26 cellular contexts compared by ENCODE assay signal in genomic region chr18:24535831-24536230, GRCh38.
"Had no signal": no experiment of that assay in that cellular context is flagged by ENCODE, and none has a peak within 500 bp of the region (broad histone marks: within the 10 kb centered on the region; RNA-seq: fewer than 3 reads in every experiment).

No MANE protein-coding gene starts in this region.

- ATAC-seq: activated CD8-positive, alpha-beta T cell treated with anti-CD3 and anti-CD28 coated beads for 36 hours; activated naive CD8-positive, alpha-beta T cell treated with anti-CD3 and anti-CD28 coated beads, Interleukin-2, amount 50 U/mL, for 24 hours; activated T-cell treated with anti-CD3 and anti-CD28 coated beads, Interleukin-2, amount 50 U/mL, for 72 hours; Panc1 had no signal

- H3K27me3 ChIP-seq: brain microvascular endothelial cell, MG63, SJCRH30 had no signal

- H3K27ac Mint-ChIP-seq: activated CD4-positive, alpha-beta T cell treated with anti-CD3 and anti-CD28 coated beads, Interleukin-2, amount 10 ng/mL, durations not matched to agents 24 days and 14 days; activated CD8-positive, alpha-beta T cell treated with anti-CD3 and anti-CD28 coated beads for 36 hours; activated naive CD4-positive, alpha-beta T cell treated with anti-CD3 and anti-CD28 coated beads, Interleukin-2, amount 10 ng/mL, durations not matched to agents 7 days and 5 days; activated naive CD8-positive, alpha-beta T cell; activated naive CD8-positive, alpha-beta T cell treated with anti-CD3 and anti-CD28 coated beads, Interleukin-2, amount 50 U/mL, for 24 hours; activated T-cell treated with anti-CD3 and anti-CD28 coated beads, Interleukin-2, amount 50 U/mL, for 72 hours had no signal

- H3K36me3 ChIP-seq: brain microvascular endothelial cell, MG63, SJCRH30 had no signal

- DNase-seq: activated CD4-positive, alpha-beta T cell treated with anti-CD3 and anti-CD28 coated beads, Interleukin-2, amount 10 ng/mL, durations not matched to agents 24 days and 14 days; activated CD4-positive, alpha-beta T cell treated with anti-CD3 and anti-CD28 coated beads, Interleukin-2, amount 50 U/mL, for 4 hours; activated CD8-positive, alpha-beta T cell treated with anti-CD3 and anti-CD28 coated beads for 36 hours; activated naive CD4-positive, alpha-beta T cell treated with anti-CD3 and anti-CD28 coated beads, Interleukin-2, amount 10 ng/mL, durations not matched to agents 7 days and 5 days; activated naive CD8-positive, alpha-beta T cell treated with anti-CD3 and anti-CD28 coated beads, Interleukin-2, amount 50 U/mL, for 24 hours; activated T-cell treated with anti-CD3 and anti-CD28 coated beads, Interleukin-2, amount 50 U/mL, for 1 hour; activated T-cell treated with anti-CD3 and anti-CD28 coated beads, Interleukin-2, amount 50 U/mL, for 72 hours; anterior cingulate cortex; brain microvascular endothelial cell; central memory CD4-positive, alpha-beta T cell; Karpas-422; KBM-7; MG63; MV-4-11; NCI-H1092; NCI-H1436 treated with DMSO at 0.1 percent for 48 hours; NCI-H1694 treated with DMSO at 0.1 percent for 48 hours; NCI-H2029; NCI-H345; NCI-H524 treated with DMSO at 0.1 percent for 48 hours; SHP77; SJCRH30; T1000 had no signal

- H3K4me3 Mint-ChIP-seq: activated CD4-positive, alpha-beta T cell treated with anti-CD3 and anti-CD28 coated beads, Interleukin-2, amount 10 ng/mL, durations not matched to agents 24 days and 14 days; activated CD8-positive, alpha-beta T cell treated with anti-CD3 and anti-CD28 coated beads for 36 hours; activated naive CD4-positive, alpha-beta T cell treated with anti-CD3 and anti-CD28 coated beads, Interleukin-2, amount 10 ng/mL, durations not matched to agents 7 days and 5 days; activated naive CD8-positive, alpha-beta T cell; activated naive CD8-positive, alpha-beta T cell treated with anti-CD3 and anti-CD28 coated beads, Interleukin-2, amount 50 U/mL, for 24 hours; activated T-cell treated with anti-CD3 and anti-CD28 coated beads, Interleukin-2, amount 50 U/mL, for 72 hours had no signal

- H3K27ac ChIP-seq: brain microvascular endothelial cell, SJCRH30, SK-N-MC had no signal

- H3K9me3 Mint-ChIP-seq: activated CD8-positive, alpha-beta T cell treated with anti-CD3 and anti-CD28 coated beads for 36 hours; activated naive CD4-positive, alpha-beta T cell treated with anti-CD3 and anti-CD28 coated beads, Interleukin-2, amount 10 ng/mL, durations not matched to agents 7 days and 5 days; activated naive CD8-positive, alpha-beta T cell treated with anti-CD3 and anti-CD28 coated beads, Interleukin-2, amount 50 U/mL, for 24 hours had no signal

- H3K4me1 ChIP-seq: SJCRH30 had no signal

- H3K36me3 Mint-ChIP-seq: activated naive CD4-positive, alpha-beta T cell treated with anti-CD3 and anti-CD28 coated beads, Interleukin-2, amount 10 ng/mL, durations not matched to agents 7 days and 5 days; activated naive CD8-positive, alpha-beta T cell had no signal

- H3K4me1 Mint-ChIP-seq: activated CD4-positive, alpha-beta T cell treated with anti-CD3 and anti-CD28 coated beads, Interleukin-2, amount 10 ng/mL, durations not matched to agents 24 days and 14 days; activated naive CD4-positive, alpha-beta T cell treated with anti-CD3 and anti-CD28 coated beads, Interleukin-2, amount 10 ng/mL, durations not matched to agents 7 days and 5 days; activated naive CD8-positive, alpha-beta T cell treated with anti-CD3 and anti-CD28 coated beads, Interleukin-2, amount 50 U/mL, for 24 hours had no signal

- H3K4me3 ChIP-seq: MG63, SJCRH30, SK-N-MC had no signal

- H3K9me3 ChIP-seq: MG63, SJCRH30 had no signal
